1 cellular context compared by ENCODE assay signal in genomic region chr17:82020874-82021727, GRCh38.
TF ChIP-seq lines count a peak whose summit lies in the region.

No MANE protein-coding gene starts in this region.

TF ChIP-seq in HEK293, 187 proteins besides CTCF, POLR2A, EP300 and RAD21 (continued from another document):
- TF ChIP-seq PATZ1 (tag by site-specific recombination; IDR thresholded peaks at IDR 0.05) (peak; percentile 42; the same call in 1 of the 2 replicates), BCL11A (tag by site-specific recombination; IDR thresholded peaks at IDR 0.05; ENCODE audit: low read depth) (peak; percentile 64; the same call in 1 of the 2 replicates), MYNN (tag by site-specific recombination; IDR thresholded peaks at IDR 0.05; ENCODE audit: borderline replicate concordance) (no peak), BCL11B (tag by site-specific recombination; IDR thresholded peaks at IDR 0.05; ENCODE audit: low read depth) (peak; percentile 64; the same call in 1 of the 2 replicates), OSR2 (tag by site-specific recombination; IDR thresholded peaks at IDR 0.05) (no peak), ZBTB48 (tag by site-specific recombination; IDR thresholded peaks at IDR 0.05) (peak; percentile 96), HIC1 (tag by site-specific recombination; IDR thresholded peaks at IDR 0.05) (peak; percentile 73), ZBTB10 (tag by site-specific recombination; IDR thresholded peaks at IDR 0.05) (no peak), ZEB2 (tag by site-specific recombination; IDR thresholded peaks at IDR 0.05) (peak; percentile 24; the same call in 1 of the 2 replicates), ZNF76 (tag by site-specific recombination; IDR thresholded peaks at IDR 0.05; ENCODE audit: borderline replicate concordance, low read depth) (no peak), ZIC2 (tag by site-specific recombination; IDR thresholded peaks at IDR 0.05) (peak; percentile 57), ZNF423 (tag by site-specific recombination; IDR thresholded peaks at IDR 0.05) (no peak), ZNF335 (tag by site-specific recombination; conservative IDR thresholded peaks at IDR 0.05) (peak; percentile 55), ZNF654 (tag by site-specific recombination; IDR thresholded peaks at IDR 0.05; ENCODE audit: low read depth) (peak; percentile 85), ZNF391 (tag by site-specific recombination; IDR thresholded peaks at IDR 0.05; ENCODE audit: borderline replicate concordance, low read depth) (peak; percentile 26; the same call in 1 of the 2 replicates), ZBTB7A (tag by site-specific recombination; IDR thresholded peaks at IDR 0.05; ENCODE audit: low read depth) (0 out of 2 replicates have a peak, but pooled peaks have one; percentile 30), ZNF473 (tag by site-specific recombination; IDR thresholded peaks at IDR 0.05) (no peak), ZNF138 (tag by site-specific recombination; IDR thresholded peaks at IDR 0.05; ENCODE audit: borderline replicate concordance) (no peak), HOXA7 (CRISPR knock-in tag; IDR thresholded peaks at IDR 0.05; ENCODE audit: borderline replicate concordance) (no peak), ZNF214 (tag by site-specific recombination; IDR thresholded peaks at IDR 0.05; ENCODE audit: borderline replicate concordance) (no peak), ZBTB26 (tag by site-specific recombination; optimal IDR thresholded peaks at IDR 0.05) (no peak), ZFP37 (tag by site-specific recombination; IDR thresholded peaks at IDR 0.05) (no peak), ZSCAN4 (tag by site-specific recombination; IDR thresholded peaks at IDR 0.05) (no peak), ZNF16 (tag by site-specific recombination; IDR thresholded peaks at IDR 0.05; ENCODE audit: low read depth) (no peak), ZNF148 (tag by site-specific recombination; IDR thresholded peaks at IDR 0.05; ENCODE audit: borderline replicate concordance) (no peak), ZBTB6 (tag by site-specific recombination; IDR thresholded peaks at IDR 0.05) (no peak), ZNF366 (tag by site-specific recombination; conservative IDR thresholded peaks at IDR 0.05) (no peak), GLIS2 (tag by site-specific recombination; IDR thresholded peaks at IDR 0.05) (peak; percentile 62; the same call in 1 of the 2 replicates), ZNF19 (tag by site-specific recombination; IDR thresholded peaks at IDR 0.05; ENCODE audit: low read depth) (no peak), SP7 (tag by site-specific recombination; IDR thresholded peaks at IDR 0.05) (peak; percentile 19; the same call in 1 of the 2 replicates), ZFP69B (tag by site-specific recombination; IDR thresholded peaks at IDR 0.05) (no peak)
